Comparison of ENCODE assay signal across 8 cellular contexts in genomic region chr6:157107915-157108651, GRCh38.
DNase-seq lines count a peak whose midpoint lies in the region; ATAC-seq and TF ChIP-seq lines count a peak whose summit lies in the region.

No MANE protein-coding gene starts in this region.

- H3K4me1 Mint-ChIP-seq in activated naive CD4-positive, alpha-beta T cell treated with anti-CD3 and anti-CD28 coated beads, Interleukin-2, amount 10 ng/mL, durations not matched to agents 7 days and 5 days: peaks cover 15% of the 10 kb centered on the region
- peaks cover 22% of the 10 kb centered on the region for H3K4me1 Mint-ChIP-seq in activated T-helper 17 cell treated with anti-CD3 and anti-CD28 coated beads, Interleukin-2, amount 50 U/mL, for 72 hours

- no peak overlapping the region for H3K9ac ChIP-seq in subcutaneous abdominal adipose tissue (ENCODE audit: low read length in 5 of 5)

- H3K9me3 ChIP-seq in subcutaneous abdominal adipose tissue (ENCODE audit: control insufficient read depth in 5 of 5, low read length in 5 of 5): no peaks in the 10 kb centered on the region
- H3K9me3 ChIP-seq in MG63: no peaks in the 10 kb centered on the region

- H3K4me3 Mint-ChIP-seq in activated naive CD4-positive, alpha-beta T cell treated with anti-CD3 and anti-CD28 coated beads, Interleukin-2, amount 10 ng/mL, durations not matched to agents 7 days and 5 days: no peak overlapping the region
- H3K4me3 Mint-ChIP-seq in activated T-helper 17 cell treated with anti-CD3 and anti-CD28 coated beads, Interleukin-2, amount 50 U/mL, for 72 hours: peak overlapping the region; percentile 25

- H3K4me1 ChIP-seq in subcutaneous abdominal adipose tissue (ENCODE audit: control insufficient read depth in 5 of 5, insufficient read depth in 5 of 5, low read length in 5 of 5): peaks cover 0 to 18% (median 10%) of the 10 kb centered on the region in 5 donors

- H3K27me3 Mint-ChIP-seq in activated naive CD4-positive, alpha-beta T cell treated with anti-CD3 and anti-CD28 coated beads, Interleukin-2, amount 10 ng/mL, durations not matched to agents 7 days and 5 days: no peaks in the 10 kb centered on the region
- no peaks in the 10 kb centered on the region for H3K27me3 Mint-ChIP-seq in activated T-helper 17 cell treated with anti-CD3 and anti-CD28 coated beads, Interleukin-2, amount 50 U/mL, for 72 hours

- peak overlapping the region; percentile 48 for H3K27ac ChIP-seq in subcutaneous abdominal adipose tissue (ENCODE audit: low read depth, low read length)

- DNase-seq in activated naive CD4-positive, alpha-beta T cell treated with Interleukin-2 at 50 U/mL for 16 hours: peak; percentile 12
- no peak for DNase-seq in activated naive CD4-positive, alpha-beta T cell treated with anti-CD3 and anti-CD28 coated beads, Interleukin-2, amount 10 ng/mL, durations not matched to agents 7 days and 5 days
- peak; percentile 97 for DNase-seq in iris pigment epithelial cell (ENCODE audit: low read depth)
- no peak for DNase-seq in NCI-H2029 treated with DMSO at 0.1 percent for 48 hours (lab: John Stamatoyannopoulos, UW)
- no peak for DNase-seq in GM10248 (ENCODE audit: extremely low spot score)
- no peak for DNase-seq in MG63

- peaks cover 17% of the 10 kb centered on the region for H3K36me3 Mint-ChIP-seq in activated naive CD4-positive, alpha-beta T cell treated with anti-CD3 and anti-CD28 coated beads, Interleukin-2, amount 10 ng/mL, durations not matched to agents 7 days and 5 days
- H3K36me3 Mint-ChIP-seq in activated T-helper 17 cell treated with anti-CD3 and anti-CD28 coated beads, Interleukin-2, amount 50 U/mL, for 72 hours (ENCODE audit: low read depth): peaks cover 17% of the 10 kb centered on the region

- CTCF ChIA-PET in activated naive CD4-positive, alpha-beta T cell treated with anti-CD3 and anti-CD28 coated beads, Interleukin-2, amount 10 ng/mL, durations not matched to agents 7 days and 5 days (lab: Charles Lee): interaction anchor here (1.2 to 1.6 kb wide), 3 partner anchors 65 to 107 kb away, joined by 3 read pairs; no protein-coding TSS in a partner anchor
- CTCF ChIA-PET in GM10248 (lab: Yijun Ruan, JAX): interaction anchor here (0.8 to 1.6 kb wide), 2 partner anchors 13 to 62 kb away, joined by 3 read pairs; no protein-coding TSS in a partner anchor

- H3K4me3 ChIP-seq in subcutaneous abdominal adipose tissue (ENCODE audit: low read depth in 1 of 5, low read length in 5 of 5) (no peak overlapping the region), MG63 (no peak overlapping the region)

- TF ChIP-seq CTCF in GM10248 (IDR thresholded peaks at IDR 0.05; ENCODE audit: control extremely low read depth, extremely low read depth, low read depth, missing control alignments): no peak

- peaks cover 4 to 10% (median 6%) of the 10 kb centered on the region in 5 donors for H3K36me3 ChIP-seq in subcutaneous abdominal adipose tissue (ENCODE audit: control insufficient read depth in 5 of 5, insufficient read depth in 5 of 5, low read length in 5 of 5)
- peaks cover 3% of the 10 kb centered on the region; the same call in 1 of the 2 replicates for H3K36me3 ChIP-seq in MG63

- no peaks in the 10 kb centered on the region for H3K9me3 Mint-ChIP-seq in activated naive CD4-positive, alpha-beta T cell treated with anti-CD3 and anti-CD28 coated beads, Interleukin-2, amount 10 ng/mL, durations not matched to agents 7 days and 5 days
- H3K9me3 Mint-ChIP-seq in activated T-helper 17 cell treated with anti-CD3 and anti-CD28 coated beads, Interleukin-2, amount 50 U/mL, for 72 hours: no peaks in the 10 kb centered on the region

- POLR2A ChIA-PET in GM10248 (lab: Yijun Ruan, JAX): interaction anchor here (0.6 kb wide), 1 partner anchor 46 kb away, joined by 3 read pairs; no protein-coding TSS in a partner anchor

- H3K27ac Mint-ChIP-seq in activated naive CD4-positive, alpha-beta T cell treated with anti-CD3 and anti-CD28 coated beads, Interleukin-2, amount 10 ng/mL, durations not matched to agents 7 days and 5 days: no peak overlapping the region
- peak overlapping the region; percentile 61 for H3K27ac Mint-ChIP-seq in activated T-helper 17 cell treated with anti-CD3 and anti-CD28 coated beads, Interleukin-2, amount 50 U/mL, for 72 hours

- H3K27me3 ChIP-seq in subcutaneous abdominal adipose tissue (ENCODE audit: control insufficient read depth in 5 of 5, insufficient read depth in 4 of 5, low read length in 5 of 5) (no peaks in the 10 kb centered on the region), MG63 (no peaks in the 10 kb centered on the region)

- peak; percentile 92 for ATAC-seq in activated T-helper 17 cell treated with anti-CD3 and anti-CD28 coated beads, Interleukin-2, amount 50 U/mL, for 72 hours (replicated peaks)

Comparison
In these comparisons a context has a peak if more than half of its experiments do, and no peak if none do; other contexts are left out.
1. DNase-seq: peak in activated naive CD4-positive, alpha-beta T cell treated with Interleukin-2 at 50 U/mL for 16 hours (single experiment) and iris pigment epithelial cell (single experiment); none in activated naive CD4-positive, alpha-beta T cell treated with anti-CD3 and anti-CD28 coated beads, Interleukin-2, amount 10 ng/mL, durations not matched to agents 7 days and 5 days (single experiment), NCI-H2029 treated with DMSO at 0.1 percent for 48 hours (single experiment), GM10248 (single experiment) and MG63 (single experiment).